9 cellular contexts compared by ENCODE assay signal in genomic region chrX:19344661-19345060, GRCh38.
DNase-seq lines count a peak whose midpoint lies in the region; ATAC-seq and TF ChIP-seq lines count a peak whose summit lies in the region.
"Had no signal": no experiment of that assay in that cellular context is flagged by ENCODE, and none has a peak within 500 bp of the region (broad histone marks: within the 10 kb centered on the region; RNA-seq: fewer than 3 reads in every experiment).

No MANE protein-coding gene starts in this region.

- peaks cover 12% of the 10 kb centered on the region for H3K36me3 ChIP-seq in KOPT-K1 (ENCODE audit: insufficient read depth, low read length)

- H3K9me3 Mint-ChIP-seq in dendritic cell treated with granulocyte-macrophage colony-stimulating factor and Interleukin-4, amounts not matched to agents 40 ng/mL and 50 ng/mL, for 4 days, result no peaks in the 10 kb centered on the region
- peaks cover 48% of the 10 kb centered on the region for H3K9me3 Mint-ChIP-seq in nephron progenitor cell

- H3K27ac Mint-ChIP-seq in dendritic cell treated with granulocyte-macrophage colony-stimulating factor and Interleukin-4, amounts not matched to agents 40 ng/mL and 50 ng/mL, for 4 days, result peak overlapping the region; percentile 86
- H3K27ac Mint-ChIP-seq in nephron progenitor cell, result no peak overlapping the region

- no peak for TF ChIP-seq CTCF in nephron progenitor cell (IDR thresholded peaks at IDR 0.05)

- peaks cover 21% of the 10 kb centered on the region for H3K4me1 Mint-ChIP-seq in dendritic cell treated with granulocyte-macrophage colony-stimulating factor and Interleukin-4, amounts not matched to agents 40 ng/mL and 50 ng/mL, for 4 days (ENCODE audit: low read depth)
- peaks cover 15% of the 10 kb centered on the region for H3K4me1 Mint-ChIP-seq in nephron progenitor cell

- peaks cover 8% of the 10 kb centered on the region for H3K36me3 Mint-ChIP-seq in dendritic cell treated with granulocyte-macrophage colony-stimulating factor and Interleukin-4, amounts not matched to agents 40 ng/mL and 50 ng/mL, for 4 days (ENCODE audit: low read depth)
- no peaks in the 10 kb centered on the region for H3K36me3 Mint-ChIP-seq in nephron progenitor cell (ENCODE audit: low read depth)

- DNase-seq in CD1c-positive myeloid dendritic cell (ENCODE audit: extremely low spot score) (peak; percentile 10), nephron progenitor cell (no peak), SHP77 (lab: John Stamatoyannopoulos, UW) (no peak)
- DNase-seq: GOT3 had no signal

- ATAC-seq in HG03354 (IDR thresholded peaks at IDR 0.05; ENCODE audit: poor library complexity, severe bottlenecking, unreplicated experiment) (no peak), HG03095 (IDR thresholded peaks at IDR 0.05; ENCODE audit: unreplicated experiment) (no peak), HG03439 (IDR thresholded peaks at IDR 0.05; ENCODE audit: unreplicated experiment) (no peak)

- no peaks in the 10 kb centered on the region for H3K9me3 ChIP-seq in KOPT-K1 (ENCODE audit: insufficient read depth, low read length, poor library complexity, severe bottlenecking)

- peak overlapping the region; percentile 70 for H3K27ac ChIP-seq in KOPT-K1 (ENCODE audit: low read depth, low read length, poor library complexity, severe bottlenecking)

- H3K27me3 Mint-ChIP-seq in dendritic cell treated with granulocyte-macrophage colony-stimulating factor and Interleukin-4, amounts not matched to agents 40 ng/mL and 50 ng/mL, for 4 days, result no peaks in the 10 kb centered on the region
- H3K27me3 Mint-ChIP-seq in nephron progenitor cell (ENCODE audit: low read depth, poor library complexity), result no peaks in the 10 kb centered on the region

- H3K4me3 Mint-ChIP-seq in dendritic cell treated with granulocyte-macrophage colony-stimulating factor and Interleukin-4, amounts not matched to agents 40 ng/mL and 50 ng/mL, for 4 days, result peak overlapping the region; percentile 79
- peak overlapping the region; percentile 86 for H3K4me3 Mint-ChIP-seq in nephron progenitor cell

- intact Hi-C loops in dendritic cell treated with granulocyte-macrophage colony-stimulating factor and Interleukin-4, amounts not matched to agents 40 ng/mL and 50 ng/mL, for 4 days (cut with micrococcal nuclease), result loop anchor here (5.0 to 10.0 kb wide), 2 partner anchors 357 to 920 kb away; partner anchors contain the start of gene CDKL5
